21 cellular contexts compared by ENCODE assay signal in the genomic region with DNA sequence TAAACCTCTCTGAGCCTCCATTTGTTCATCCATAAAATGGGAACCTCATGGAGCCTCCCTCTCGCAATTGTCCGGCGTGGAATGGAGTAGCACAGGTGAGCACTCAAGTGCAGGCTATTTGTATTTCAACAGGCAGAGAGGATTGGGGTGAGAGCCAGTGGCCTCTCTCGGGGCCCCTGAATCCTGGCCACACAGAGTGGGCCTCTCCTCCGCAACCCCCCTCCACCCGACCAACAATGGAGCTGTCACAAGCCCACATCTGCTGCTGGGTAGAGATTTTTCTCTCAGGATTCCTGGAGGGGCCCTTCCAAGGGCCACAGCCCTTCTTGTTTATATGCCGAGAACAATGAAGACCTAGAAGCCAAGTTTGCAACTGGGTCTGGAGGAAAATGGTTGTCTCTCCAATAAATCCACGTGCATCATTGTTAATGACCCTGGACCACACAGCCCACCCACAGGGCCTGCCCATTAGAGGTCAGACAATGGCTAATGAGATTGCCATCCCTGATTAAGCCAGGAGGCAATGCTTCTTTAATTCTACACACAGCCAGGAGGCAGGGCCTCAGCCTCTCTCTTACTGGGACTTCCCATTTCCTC.
"Had no signal": no experiment of that assay in that cellular context is flagged by ENCODE, and none has a peak within 500 bp of the region (broad histone marks: within the 10 kb centered on the region; RNA-seq: fewer than 3 reads in every experiment).

No MANE protein-coding gene starts in this region.

- ATAC-seq: effector memory CD8-positive, alpha-beta T cell; gastrocnemius medialis; naive thymus-derived CD4-positive, alpha-beta T cell; pancreas; psoas muscle; right cardiac atrium had no signal

- H3K9me3 ChIP-seq: ascending aorta, gastrocnemius medialis, pancreas, psoas muscle, spleen, tibial nerve had no signal

- DNase-seq: activated CD4-positive, alpha-beta T cell treated with anti-CD3 and anti-CD28 coated beads for 4 hours; activated CD4-positive, alpha-beta T cell treated with anti-CD3 and anti-CD28 coated beads, Interleukin-2, amount 50 U/mL, for 4 hours; activated gamma-delta T cell; activated naive CD4-positive, alpha-beta T cell treated with anti-CD3 and anti-CD28 coated beads, Interleukin-2, amount 10 ng/mL, durations not matched to agents 7 days and 5 days; activated naive CD8-positive, alpha-beta T cell treated with anti-CD3 and anti-CD28 coated beads, Interleukin-2, amount 10 ng/mL, durations not matched to agents 7 days and 5 days; activated T-cell treated with anti-CD3 and anti-CD28 coated beads for 4 hours; cortex of kidney; effector memory CD8-positive, alpha-beta T cell; erythroblast; gastrocnemius medialis; mammary epithelial cell; naive thymus-derived CD4-positive, alpha-beta T cell; psoas muscle; right cardiac atrium; spleen; stimulated activated naive CD4-positive, alpha-beta T cell treated with Interleukin-2 at 50 U/mL for 16 hours; T-helper 9 cell had no signal

- H3K36me3 ChIP-seq: ascending aorta, cardiac muscle cell, gastrocnemius medialis, pancreas, spleen, tibial nerve had no signal

- H3K27me3 ChIP-seq: ascending aorta, gastrocnemius medialis, pancreas, tibial nerve had no signal

- H3K4me3 ChIP-seq: ascending aorta, cardiac muscle cell, gastrocnemius medialis, pancreas, psoas muscle, spleen, tibial nerve had no signal

- H3K27ac ChIP-seq: ascending aorta, cardiac muscle cell, gastrocnemius medialis, pancreas, psoas muscle, spleen, tibial nerve had no signal
